In genomic region chr3:178419078-178419477, GRCh38 we compare ENCODE assay signal across 13 cellular contexts.
DNase-seq lines count a peak whose midpoint lies in the region; ATAC-seq, FAIRE-seq and TF ChIP-seq lines count a peak whose summit lies in the region.
"Had no signal": no experiment of that assay in that cellular context is flagged by ENCODE, and none has a peak within 500 bp of the region (broad histone marks: within the 10 kb centered on the region; RNA-seq: fewer than 3 reads in every experiment).

No MANE protein-coding gene starts in this region.

- no peaks in the 10 kb centered on the region for H3F3A ChIP-seq in GM23248 (ENCODE audit: insufficient read depth)

- H3K27ac ChIP-seq in GM23248 (no peak overlapping the region), K562 (ENCODE audit: extremely low read depth, low read depth, low read length) (no peak overlapping the region), osteoblast (ENCODE audit: low read depth, low read length) (peak overlapping the region; percentile 9), right cardiac atrium (ENCODE audit: low read length) (no peak overlapping the region)
- H3K27ac ChIP-seq: lower lobe of right lung, uterus had no signal

- TF ChIP-seq CTCF in K562 (IDR thresholded peaks at IDR 0.05 in 2 of 3, conservative IDR thresholded peaks at IDR 0.05 in 1 of 3; ENCODE audit: insufficient read depth in 2 of 3, low read depth in 1 of 3, low read length in 3 of 3) (no peak), osteoblast (IDR thresholded peaks at IDR 0.05; ENCODE audit: extremely low read depth, low read depth, low read length) (no peak)

- no peak for TF ChIP-seq POLR2A in K562 (conservative IDR thresholded peaks at IDR 0.05)

- H3K9ac ChIP-seq in GM23248 (no peak overlapping the region), K562 (ENCODE audit: insufficient read depth in 1 of 2, low read depth in 2 of 2, low read length in 2 of 2) (no peak overlapping the region)

- no TSS peak for BruUV-seq in K562 (replicated peaks; lab: Mats Ljungman, UMichigan)

- H3K4me3 ChIP-seq in GM23248 (no peak overlapping the region), K562 (no peak overlapping the region), osteoblast (ENCODE audit: insufficient read depth, low read length) (peak overlapping the region; percentile 57), right cardiac atrium (ENCODE audit: low read length) (no peak overlapping the region)
- H3K4me3 ChIP-seq: gastroesophageal sphincter, lower lobe of right lung, uterus had no signal

- peak overlapping the region; percentile 48 for H2AFZ ChIP-seq in GM23248
- peak overlapping the region; percentile 15; the same call in 1 of the 2 replicates for H2AFZ ChIP-seq in K562 (ENCODE audit: low read depth, low read length)
- peak overlapping the region; percentile 91 for H2AFZ ChIP-seq in osteoblast (ENCODE audit: low read length)

- H3K79me2 ChIP-seq in GM23248 (ENCODE audit: insufficient read depth) = no peaks in the 10 kb centered on the region
- H3K79me2 ChIP-seq in K562 (ENCODE audit: control insufficient read depth, insufficient read depth, low read length) = no peaks in the 10 kb centered on the region
- no peaks in the 10 kb centered on the region for H3K79me2 ChIP-seq in osteoblast (ENCODE audit: insufficient read depth, low read length)

- no peak for TF ChIP-seq EP300 in K562 (IDR thresholded peaks at IDR 0.05; ENCODE audit: low read length)

- POLR2A ChIA-PET in K562 (lab: Yijun Ruan, JAX) = interaction anchor here (0.6 to 0.8 kb wide), 3 partner anchors 11 to 65 kb away, joined by 3 read pairs; no protein-coding TSS in a partner anchor

- no peak for TF ChIP-seq RAD21 in K562 (CRISPR knock-in tag; conservative IDR thresholded peaks at IDR 0.05 in 1 of 2, IDR thresholded peaks at IDR 0.05 in 1 of 2)

- no peaks in the 10 kb centered on the region for H3K27me3 ChIP-seq in GM23248 (replicated peaks; ENCODE audit: insufficient read depth)
- H3K27me3 ChIP-seq in K562 (ENCODE audit: control insufficient read depth in 2 of 2, insufficient read depth in 2 of 2, low read length in 2 of 2) = no peaks in the 10 kb centered on the region; a peak in 1 of 5 replicates
- no peaks in the 10 kb centered on the region for H3K27me3 ChIP-seq in osteoblast (ENCODE audit: insufficient read depth, low read length)
- H3K27me3 ChIP-seq in right cardiac atrium (ENCODE audit: control insufficient read depth, insufficient read depth) = no peaks in the 10 kb centered on the region
- H3K27me3 ChIP-seq: gastroesophageal sphincter, uterus had no signal

- H4K20me1 ChIP-seq in GM23248 (ENCODE audit: insufficient read depth) (no peaks in the 10 kb centered on the region), K562 (replicated peaks; ENCODE audit: control insufficient read depth, insufficient read depth, low read length) (no peaks in the 10 kb centered on the region), osteoblast (ENCODE audit: insufficient read depth, low read length) (no peaks in the 10 kb centered on the region)

- no peak for ATAC-seq in K562
- no peak for ATAC-seq in GM18498 (IDR thresholded peaks at IDR 0.05; ENCODE audit: unreplicated experiment)
- ATAC-seq in right cardiac atrium = no peak
- ATAC-seq: gastroesophageal sphincter, lower lobe of right lung had no signal

- CTCF ChIA-PET in K562 (lab: Yijun Ruan, JAX; ENCODE audit: low intra/inter-chr PET ratio) = no interaction called here

- DNase-seq in GM23248 (peak; percentile 32), NCI-H2029 treated with DMSO at 0.1 percent for 48 hours (lab: John Stamatoyannopoulos, UW) (peak; percentile 65), K562 (ENCODE audit: extremely low read depth in 1 of 4, low spot score in 3 of 4) (no peak), osteoblast (ENCODE audit: insufficient read length, low spot score, missing footprints) (no peak), NCI-H2227 (lab: John Stamatoyannopoulos, UW; ENCODE audit: unreplicated experiment) (no peak), right cardiac atrium (no peak)
- DNase-seq: activated CD8-positive, alpha-beta memory T cell treated with anti-CD3 and anti-CD28 coated beads, Interleukin-2, amount 50 U/mL, for 48 hours; DMS79 treated with DMSO at 0.1 percent for 48 hours; lower lobe of right lung; posterior cingulate gyrus; uterus had no signal

- no peaks in the 10 kb centered on the region for H3K4me1 ChIP-seq in GM23248 (ENCODE audit: insufficient read depth)
- H3K4me1 ChIP-seq in K562 (replicated peaks in 1 of 2; ENCODE audit: control insufficient read depth in 2 of 2, insufficient read depth in 2 of 2, low read length in 2 of 2) = no peaks in the 10 kb centered on the region
- peaks cover 16% of the 10 kb centered on the region for H3K4me1 ChIP-seq in osteoblast (ENCODE audit: insufficient read depth, low read length)
- no peaks in the 10 kb centered on the region for H3K4me1 ChIP-seq in right cardiac atrium (ENCODE audit: control insufficient read depth, insufficient read depth, low read length)
- H3K4me1 ChIP-seq: gastroesophageal sphincter, lower lobe of right lung, uterus had no signal

- H3K9me1 ChIP-seq in K562 (ENCODE audit: control insufficient read depth, insufficient read depth, low read length) = no peaks in the 10 kb centered on the region

- H3K4me2 ChIP-seq in GM23248 (ENCODE audit: unreplicated experiment) (no peak overlapping the region), K562 (ENCODE audit: insufficient read depth, low read length) (no peak overlapping the region), osteoblast (ENCODE audit: insufficient read depth, low read length) (peak overlapping the region; percentile 80)

- in situ Hi-C loops in GM23248 (cut with MboI) = no loop called here
- in situ Hi-C loops in K562 (cut with MboI) = no loop called here

- 48 to 50% methylated on average over 4 of the region's 4 CpGs for WGBS in GM23248 (ENCODE audit: low coverage in 1 of 2, low lambda C conversion rate in 2 of 2, missing lambda C conversion rate in 2 of 2), 2 experiments
- 0% methylated on average over 4 of the region's 4 CpGs for WGBS in K562 (ENCODE audit: insufficient coverage, low coverage, missing lambda C conversion rate)
- 63% methylated on average over 4 of the region's 4 CpGs for WGBS in right cardiac atrium

- H3K9me3 ChIP-seq in GM23248 (ENCODE audit: low read depth) (no peaks in the 10 kb centered on the region), K562 (replicated peaks; ENCODE audit: control insufficient read depth, insufficient read depth, low read depth, low read length) (no peaks in the 10 kb centered on the region), osteoblast (ENCODE audit: low read depth, low read length) (no peaks in the 10 kb centered on the region), right cardiac atrium (ENCODE audit: control insufficient read depth, low read length) (no peaks in the 10 kb centered on the region)
- H3K9me3 ChIP-seq: gastroesophageal sphincter, lower lobe of right lung, uterus had no signal

- H3K9me2 ChIP-seq in GM23248 (ENCODE audit: insufficient read depth) = no peaks in the 10 kb centered on the region

- no peak for FAIRE-seq in K562 (lab: Jason Lieb, UNC)

- intact Hi-C loops in K562 (cut with micrococcal nuclease) (no loop called here), right cardiac atrium (cut with DNase I) (no loop called here)

- H3K36me3 ChIP-seq in GM23248 (ENCODE audit: low read depth) = no peaks in the 10 kb centered on the region
- H3K36me3 ChIP-seq in K562 (ENCODE audit: control insufficient read depth, insufficient read depth, low read length) = no peaks in the 10 kb centered on the region
- no peaks in the 10 kb centered on the region for H3K36me3 ChIP-seq in osteoblast (ENCODE audit: insufficient read depth, low read length)
- H3K36me3 ChIP-seq: gastroesophageal sphincter, lower lobe of right lung, uterus had no signal

TF ChIP-seq in K562, 482 proteins besides CTCF, POLR2A, EP300 and RAD21 (continues in another document):
- no peak for TF ChIP-seq ZNF699 (CRISPR knock-in tag; IDR thresholded peaks at IDR 0.05; ENCODE audit: insufficient replicate concordance)
- TF ChIP-seq NEUROD1 (IDR thresholded peaks at IDR 0.05; ENCODE audit: borderline replicate concordance, low read depth, low read length, partially characterized antibody) = no peak
- TF ChIP-seq ZNF518B (CRISPR knock-in tag; IDR thresholded peaks at IDR 0.05) = no peak
- TF ChIP-seq FUS (optimal IDR thresholded peaks at IDR 0.05; ENCODE audit: low read depth, low read length) = no peak
- no peak for TF ChIP-seq TEAD4 (IDR thresholded peaks at IDR 0.05; ENCODE audit: low read length)
- no peak for TF ChIP-seq TEAD4 (CRISPR knock-in tag; IDR thresholded peaks at IDR 0.05; ENCODE audit: borderline replicate concordance)
- no peak for TF ChIP-seq MCM2 (IDR thresholded peaks at IDR 0.05; ENCODE audit: low read depth)
- TF ChIP-seq SUPT5H (IDR thresholded peaks at IDR 0.05) = no peak
- no peak for TF ChIP-seq ELF4 (CRISPR knock-in tag; IDR thresholded peaks at IDR 0.05)

Comparison
In these comparisons a context has a peak if more than half of its experiments do, and no peak if none do; other contexts are left out.
1. DNase-seq: peak in GM23248 (single experiment) and NCI-H2029 treated with DMSO at 0.1 percent for 48 hours (single experiment); none in K562 (0 of 4), osteoblast (single experiment), NCI-H2227 (single experiment) and right cardiac atrium (0 of 3).
2. H2AFZ ChIP-seq: peak in every context shown above with its lines; median percentile 91 in osteoblast; 48 in GM23248; 15 in K562.